10 cellular contexts compared by ENCODE assay signal in the genomic region with DNA sequence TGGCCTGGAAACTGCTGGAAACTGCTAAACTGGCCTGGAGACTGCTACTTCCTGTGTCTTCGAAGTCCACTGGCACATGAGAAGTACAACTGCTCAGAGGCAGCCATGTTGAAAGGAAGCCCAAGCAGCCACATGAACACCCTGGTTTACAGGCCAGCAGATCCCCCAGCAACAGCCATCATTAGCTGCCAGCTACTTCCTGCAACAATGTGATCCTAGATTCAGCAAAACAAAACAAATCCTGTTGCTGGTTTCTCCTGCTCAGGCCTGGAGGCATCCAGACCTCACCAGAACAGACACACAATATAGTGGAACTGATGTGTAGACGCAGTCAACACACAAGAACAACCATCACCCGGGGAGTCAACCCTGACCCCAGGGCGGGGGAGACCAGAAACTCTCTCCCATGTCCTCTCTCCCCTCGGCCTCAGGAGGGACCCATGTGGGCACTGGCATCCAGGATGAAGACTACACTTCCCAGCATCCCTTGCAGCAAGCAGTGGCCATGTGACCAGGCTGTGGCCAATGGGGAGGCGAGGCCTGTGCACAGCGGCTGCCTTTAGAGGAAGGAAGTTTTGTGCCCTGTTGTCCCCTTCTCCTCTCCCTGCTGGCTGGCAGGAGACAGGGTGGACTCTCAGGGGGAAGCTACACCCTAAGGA. TPM values are rescaled to one million over a fixed set of nuclear protein-coding genes. Genes with fewer than 3 reads are reported as not detected.
DNase-seq lines count a peak whose midpoint lies in the region; ATAC-seq, FAIRE-seq and TF ChIP-seq lines count a peak whose summit lies in the region.
"Had no signal": no experiment of that assay in that cellular context is flagged by ENCODE, and none has a peak within 500 bp of the region (broad histone marks: within the 10 kb centered on the region; RNA-seq: fewer than 3 reads in every experiment).

No MANE protein-coding gene starts in this region.

- no peak for TF ChIP-seq POLR2A in NB4 (IDR thresholded peaks at IDR 0.05; ENCODE audit: extremely low read depth, insufficient read length)

- 84 to 89% methylated on average over 7 of the region's 7 CpGs for WGBS in pancreas, 2 donors
- WGBS in small intestine, 3 donors, result 76 to 86% (median 84%) methylated on average over 7 of the region's 7 CpGs

- H3K9me3 ChIP-seq in astrocyte (ENCODE audit: insufficient read depth, low read depth, low read length) (peaks cover 4% of the 10 kb centered on the region), pancreas (no peaks in the 10 kb centered on the region), small intestine (ENCODE audit: control insufficient read depth, low read depth) (peaks cover 1% of the 10 kb centered on the region)

- H3K4me3 Mint-ChIP-seq in astrocyte (ENCODE audit: unreplicated experiment), result no peak overlapping the region

- H3K27ac Mint-ChIP-seq in astrocyte (ENCODE audit: unreplicated experiment), result no peak overlapping the region

- H3K9ac ChIP-seq in astrocyte (ENCODE audit: low read length), result no peak overlapping the region

- peaks cover 20% of the 10 kb centered on the region for H3K27me3 Mint-ChIP-seq in astrocyte (ENCODE audit: low read depth, unreplicated experiment)

- no peaks in the 10 kb centered on the region for H3K36me3 ChIP-seq in astrocyte (ENCODE audit: insufficient read depth, low read length)
- no peaks in the 10 kb centered on the region for H3K36me3 ChIP-seq in pancreas
- H3K36me3 ChIP-seq in small intestine (ENCODE audit: control insufficient read depth in 2 of 2, insufficient read depth in 2 of 2, low read length in 2 of 2), result no peaks in the 10 kb centered on the region

- TF ChIP-seq CTCF in NB4 (IDR thresholded peaks at IDR 0.05; ENCODE audit: low read depth, low read length), result no peak
- TF ChIP-seq CTCF in astrocyte (IDR thresholded peaks at IDR 0.05; ENCODE audit: insufficient read depth, low read depth, low read length), result no peak
- TF ChIP-seq CTCF in pancreas (IDR thresholded peaks at IDR 0.05), result no peak

- H3K4me1 ChIP-seq in astrocyte (ENCODE audit: insufficient read depth, low read length) (no peaks in the 10 kb centered on the region), pancreas (no peaks in the 10 kb centered on the region), small intestine (ENCODE audit: control insufficient read depth in 2 of 2, insufficient read depth in 1 of 2, low read depth in 1 of 2, low read length in 1 of 2) (no peaks in the 10 kb centered on the region)

- no peaks in the 10 kb centered on the region for H3K79me2 ChIP-seq in astrocyte (ENCODE audit: insufficient read depth, low read length)

- H3K4me2 ChIP-seq in astrocyte (ENCODE audit: low read length), result no peak overlapping the region

- H3K4me1 Mint-ChIP-seq in astrocyte (ENCODE audit: low read depth, unreplicated experiment), result no peaks in the 10 kb centered on the region

- peak overlapping the region; percentile 43 for H2AFZ ChIP-seq in astrocyte (ENCODE audit: low read depth, low read length)

- H3K27me3 ChIP-seq in astrocyte (ENCODE audit: insufficient read depth, low read length) (peaks cover 15% of the 10 kb centered on the region), pancreas (no peaks in the 10 kb centered on the region), small intestine (ENCODE audit: control insufficient read depth in 2 of 2, insufficient read depth in 2 of 2, low read length in 2 of 2) (no peaks in the 10 kb centered on the region)

- peaks cover 11% of the 10 kb centered on the region for H3K9me3 Mint-ChIP-seq in astrocyte (ENCODE audit: unreplicated experiment)

- FAIRE-seq in astrocyte (lab: Jason Lieb, UNC) (no peak), pancreas (lab: Jason Lieb, UNC) (no peak), small intestine (lab: Jason Lieb, UNC) (no peak)
- FAIRE-seq: colon had no signal

- intact Hi-C loops in pancreas (cut with DNase I), result loop anchor here in 1 of 3 donors (5.0 kb wide), 1 partner anchor 259 kb away; the partner anchor contains the start of gene FUT7

- peak in 3 of 4 donors; percentile 54 to 66 (median 60) for ATAC-seq in pancreas
- no peak for ATAC-seq in HG03565 (IDR thresholded peaks at IDR 0.05; ENCODE audit: unreplicated experiment)

- no peaks in the 10 kb centered on the region for H4K20me1 ChIP-seq in astrocyte (ENCODE audit: insufficient read depth, low read length)

- DNase-seq in activated CD4-positive, alpha-beta T cell treated with anti-CD3 and anti-CD28 coated beads for 48 hours, result peak; percentile 44
- no peak for DNase-seq in activated CD4-positive, alpha-beta T cell treated with anti-CD3 and anti-CD28 coated beads, Interleukin-2, amount 50 U/mL, for 4 hours
- DNase-seq in NB4 (ENCODE audit: low read depth) (peak; percentile 70), astrocyte (ENCODE audit: low read depth) (no peak), pancreas (peak in 1 of 6 donors; percentile 48), SIG-M5 treated with dmso at 0.1 percent for 504 hours (lab: John Stamatoyannopoulos, UW; ENCODE audit: unreplicated experiment) (no peak), small intestine (no peak)

- no peak overlapping the region for H3K4me3 ChIP-seq in NB4 (ENCODE audit: low read depth, low read length)
- H3K4me3 ChIP-seq in astrocyte (ENCODE audit: insufficient read depth, low read depth, low read length), result no peak overlapping the region
- H3K4me3 ChIP-seq in pancreas, result no peak overlapping the region
- H3K4me3 ChIP-seq in small intestine (ENCODE audit: low read depth in 1 of 2, low read length in 2 of 2), result no peak overlapping the region

- peaks cover 5% of the 10 kb centered on the region for H3K36me3 Mint-ChIP-seq in astrocyte (ENCODE audit: low read depth, unreplicated experiment)

- no peak overlapping the region for H3K27ac ChIP-seq in astrocyte (ENCODE audit: low read depth, low read length)
- no peak overlapping the region for H3K27ac ChIP-seq in pancreas
- H3K27ac ChIP-seq in small intestine (ENCODE audit: low read depth in 1 of 2, low read length in 1 of 2), result no peak overlapping the region
- H3K27ac ChIP-seq: C4-2B had no signal

RNA-seq across cellular contexts. Expression of gene LCN15, which starts 9.2 kb away (rescaled TPM):
- not detected in 2 replicates for total RNA-seq in astrocyte
- total RNA-seq in pancreas, result not detected
- not detected for polyA plus RNA-seq in pancreas
- 10 to 100 TPM in 1 of 3 donors, 1 to 10 TPM in 1, under 1 TPM in 1; 0.46 to 12.7 (median 4.9) TPM for polyA plus RNA-seq in small intestine

RNA-seq across cellular contexts. Expression of gene LCN8, which starts 15.5 kb away (rescaled TPM):
- total RNA-seq in astrocyte, result not detected in 2 replicates
- total RNA-seq in pancreas, result not detected
- polyA plus RNA-seq in pancreas, result not detected
- not detected for polyA plus RNA-seq in small intestine

RNA-seq across cellular contexts. Expression of gene TMEM141, which starts 17.6 kb away (rescaled TPM):
- 40.8 and 46.4 TPM in 2 replicates for total RNA-seq in astrocyte
- total RNA-seq in pancreas, result 10 to 100 TPM; 29.2 to 53.1 (median 34.2) TPM
- 100 to 1,000 TPM in 1 of 2 donors, 10 to 100 TPM in 1; 84.5 to 104 TPM for polyA plus RNA-seq in pancreas
- 100 to 1,000 TPM; 148 to 212 (median 176) TPM for polyA plus RNA-seq in small intestine

RNA-seq across cellular contexts. Expression of gene CCDC183, which starts 22.6 kb away (rescaled TPM):
- total RNA-seq in astrocyte (0.84 and 1.3 TPM in 2 replicates), pancreas (1 to 10 TPM; 2.4 to 5.5 (median 2.9) TPM)
- polyA plus RNA-seq in pancreas (10 to 100 TPM in 1 of 2 donors, 1 to 10 TPM in 1; 9.2 to 10.7 TPM), small intestine (1 to 10 TPM in 2 of 3 donors, under 1 TPM in 1; 0.40 to 2.7 (median 1.6) TPM)

RNA-seq across cellular contexts. Expression of gene LCN6, which starts 25.2 kb away (rescaled TPM):
- total RNA-seq in astrocyte (not detected in 2 replicates), pancreas (1 to 10 TPM in 4 of 6 donors, not detected in 2; 1.1 to 5.2 (median 3.2) TPM)
- polyA plus RNA-seq in pancreas (10 to 100 TPM; 13.0 to 25.6 TPM), small intestine (10 to 100 TPM in 1 of 3 donors, 1 to 10 TPM in 1, not detected in 1; 2.2 to 21.5 TPM)

Comparison
In these comparisons a context has a peak if more than half of its experiments do, and no peak if none do; other contexts are left out.
1. DNase-seq: peak in activated CD4-positive, alpha-beta T cell treated with anti-CD3 and anti-CD28 coated beads for 48 hours (single experiment) and NB4 (single experiment); none in activated CD4-positive, alpha-beta T cell treated with anti-CD3 and anti-CD28 coated beads, Interleukin-2, amount 50 U/mL, for 4 hours (0 of 2), astrocyte (single experiment), SIG-M5 treated with dmso at 0.1 percent for 504 hours (single experiment) and small intestine (single experiment).